In genomic region chr4:144289687-144290433, GRCh38 we compare ENCODE assay signal across 20 cellular contexts.
DNase-seq lines count a peak whose midpoint lies in the region; ATAC-seq, FAIRE-seq and TF ChIP-seq lines count a peak whose summit lies in the region.
"Had no signal": no experiment of that assay in that cellular context is flagged by ENCODE, and none has a peak within 500 bp of the region (broad histone marks: within the 10 kb centered on the region; RNA-seq: fewer than 3 reads in every experiment).

No MANE protein-coding gene starts in this region.

- H3K4me1 Mint-ChIP-seq in activated CD8-positive, alpha-beta T cell treated with anti-CD3 and anti-CD28 coated beads, Interleukin-2, amount 10 ng/mL, durations not matched to agents 7 days and 5 days (ENCODE audit: low read depth) = no peaks in the 10 kb centered on the region
- H3K4me1 Mint-ChIP-seq: CD14-positive monocyte had no signal

- no peak overlapping the region for H3K27ac ChIP-seq in body of pancreas
- H3K27ac ChIP-seq: A549 had no signal

- no peaks in the 10 kb centered on the region for H3K9me3 ChIP-seq in body of pancreas
- H3K9me3 ChIP-seq: A549, HAP-1 had no signal

- H3K4me3 ChIP-seq in astrocyte of the cerebellum (ENCODE audit: low read depth, low read length) = no peak overlapping the region
- H3K4me3 ChIP-seq in choroid plexus epithelial cell (ENCODE audit: low read depth, low read length) = no peak overlapping the region
- H3K4me3 ChIP-seq in retinal pigment epithelial cell (ENCODE audit: low read length) = no peak overlapping the region
- H3K4me3 ChIP-seq in body of pancreas = no peak overlapping the region
- H3K4me3 ChIP-seq: A549, HAP-1 had no signal

- CTCF ChIA-PET in activated CD8-positive, alpha-beta T cell treated with anti-CD3 and anti-CD28 coated beads, Interleukin-2, amount 10 ng/mL, durations not matched to agents 7 days and 5 days (lab: Charles Lee) = no interaction called here

- peak; percentile 52 for DNase-seq in NCI-H226
- DNase-seq in astrocyte of the cerebellum (ENCODE audit: low read depth) = peak; percentile 20
- DNase-seq in choroid plexus epithelial cell (ENCODE audit: low read depth) = peak; percentile 77
- peak; percentile 59 for DNase-seq in retinal pigment epithelial cell (ENCODE audit: low read depth)
- DNase-seq in activated CD8-positive, alpha-beta T cell treated with anti-CD3 and anti-CD28 coated beads, Interleukin-2, amount 10 ng/mL, durations not matched to agents 7 days and 5 days = no peak
- DNase-seq in body of pancreas = no peak
- no peak for DNase-seq in NAMALWA (ENCODE audit: low spot score)
- DNase-seq in frontal cortex (ENCODE audit: low spot score in 2 of 2) = no peak
- DNase-seq: CD8-positive, alpha-beta T cell; COR-L47; DMS153; DND-41; GDM1 had no signal

- TF ChIP-seq CTCF in astrocyte of the cerebellum (IDR thresholded peaks at IDR 0.05; ENCODE audit: low read depth, low read length, missing control alignments) (no peak), choroid plexus epithelial cell (conservative IDR thresholded peaks at IDR 0.05; ENCODE audit: low read depth, low read length) (no peak), retinal pigment epithelial cell (conservative IDR thresholded peaks at IDR 0.05; ENCODE audit: low read depth, low read length) (no peak), body of pancreas (IDR thresholded peaks at IDR 0.05) (no peak)

- in situ Hi-C loops in astrocyte of the cerebellum (cut with HindIII; ENCODE audit: low sequenced_read_pairs) = no loop called here

- ATAC-seq in activated CD8-positive, alpha-beta T cell treated with anti-CD3 and anti-CD28 coated beads, Interleukin-2, amount 10 ng/mL, durations not matched to agents 7 days and 5 days = no peak
- no peak for ATAC-seq in body of pancreas
- ATAC-seq: A549; CD8-positive, alpha-beta T cell had no signal

- H3K36me3 Mint-ChIP-seq in activated CD8-positive, alpha-beta T cell treated with anti-CD3 and anti-CD28 coated beads, Interleukin-2, amount 10 ng/mL, durations not matched to agents 7 days and 5 days (ENCODE audit: low read depth) = no peaks in the 10 kb centered on the region
- H3K36me3 Mint-ChIP-seq: CD14-positive monocyte; CD8-positive, alpha-beta T cell had no signal

- H3K4me3 Mint-ChIP-seq in activated CD8-positive, alpha-beta T cell treated with anti-CD3 and anti-CD28 coated beads, Interleukin-2, amount 10 ng/mL, durations not matched to agents 7 days and 5 days = no peak overlapping the region
- H3K4me3 Mint-ChIP-seq: CD14-positive monocyte; CD8-positive, alpha-beta T cell had no signal

- TF ChIP-seq POLR2A in body of pancreas (IDR thresholded peaks at IDR 0.05) = no peak

- FAIRE-seq in frontal cortex (lab: Jason Lieb, UNC) = no peak
- FAIRE-seq: A549, D721Med, GM12892, GM19239, H1 had no signal

- H3K9me3 Mint-ChIP-seq in activated CD8-positive, alpha-beta T cell treated with anti-CD3 and anti-CD28 coated beads, Interleukin-2, amount 10 ng/mL, durations not matched to agents 7 days and 5 days (ENCODE audit: insufficient read depth) = no peaks in the 10 kb centered on the region
- H3K9me3 Mint-ChIP-seq: CD8-positive, alpha-beta T cell had no signal

- POLR2A ChIA-PET in activated CD8-positive, alpha-beta T cell treated with anti-CD3 and anti-CD28 coated beads, Interleukin-2, amount 10 ng/mL, durations not matched to agents 7 days and 5 days (lab: Charles Lee) = no interaction called here

- H3K27me3 Mint-ChIP-seq in activated CD8-positive, alpha-beta T cell treated with anti-CD3 and anti-CD28 coated beads, Interleukin-2, amount 10 ng/mL, durations not matched to agents 7 days and 5 days (ENCODE audit: low read depth) = no peaks in the 10 kb centered on the region

- H3K36me3 ChIP-seq in body of pancreas (replicated peaks in 1 of 2; ENCODE audit: insufficient read depth in 1 of 2, low read depth in 2 of 2) = no peaks in the 10 kb centered on the region
- H3K36me3 ChIP-seq: HAP-1 had no signal

- no peak overlapping the region for H3K27ac Mint-ChIP-seq in activated CD8-positive, alpha-beta T cell treated with anti-CD3 and anti-CD28 coated beads, Interleukin-2, amount 10 ng/mL, durations not matched to agents 7 days and 5 days
- H3K27ac Mint-ChIP-seq: CD14-positive monocyte; CD8-positive, alpha-beta T cell had no signal

- intact Hi-C loops in body of pancreas (cut with DNase I) = no loop called here

- WGBS in body of pancreas, 2 donors = 23 to 31% methylated on average over 1 of the region's 1 CpG

- no peaks in the 10 kb centered on the region for H3K4me1 ChIP-seq in body of pancreas
- H3K4me1 ChIP-seq: A549, HAP-1 had no signal

- no peaks in the 10 kb centered on the region for H3K27me3 ChIP-seq in body of pancreas

Comparison
In these comparisons a context has a peak if more than half of its experiments do, and no peak if none do; other contexts are left out.
1. DNase-seq: peak in NCI-H226 (single experiment), astrocyte of the cerebellum (single experiment), choroid plexus epithelial cell (single experiment) and retinal pigment epithelial cell (single experiment); none in activated CD8-positive, alpha-beta T cell treated with anti-CD3 and anti-CD28 coated beads, Interleukin-2, amount 10 ng/mL, durations not matched to agents 7 days and 5 days (single experiment), body of pancreas (0 of 4), NAMALWA (single experiment) and frontal cortex (0 of 2).